ENCODE assay signal across 1 cellular context in the genomic region with DNA sequence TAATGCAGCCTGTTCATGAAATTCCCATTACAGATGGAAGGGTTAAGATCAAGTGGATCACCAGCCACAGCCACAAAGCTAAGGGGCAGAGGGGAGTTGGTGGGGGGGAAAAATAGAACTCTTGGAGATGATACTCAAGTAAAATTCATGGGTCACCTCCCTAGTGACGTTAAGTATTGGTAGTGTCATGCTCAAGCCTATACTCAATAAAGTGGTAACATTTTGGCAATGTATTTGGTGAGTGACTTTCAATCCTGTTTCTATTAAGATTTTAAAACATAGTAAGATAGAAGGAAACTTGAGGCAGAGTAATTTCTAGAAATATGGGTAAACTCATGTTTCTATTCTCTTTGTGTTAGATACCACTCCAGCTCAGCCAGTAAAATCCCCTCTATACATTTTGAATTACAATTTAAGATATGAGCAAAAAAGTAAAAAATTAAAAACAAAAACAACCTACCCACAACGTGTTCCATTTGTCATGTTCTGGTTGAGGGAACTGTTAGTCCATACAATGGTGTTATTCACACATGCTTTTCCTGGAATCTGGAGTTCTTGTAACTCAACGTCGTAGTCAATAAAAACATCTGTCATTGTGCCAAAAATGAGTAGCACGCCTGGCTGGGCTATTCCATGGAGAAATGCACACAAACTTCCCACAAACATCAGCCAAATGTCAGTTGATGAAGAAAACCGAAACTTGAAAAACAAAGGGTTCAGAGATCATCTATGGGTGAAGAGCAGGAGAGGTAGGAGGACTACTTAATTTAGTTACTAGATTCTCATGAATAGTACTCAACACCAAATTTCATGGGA.
TF ChIP-seq lines count a peak whose summit lies in the region.

No MANE protein-coding gene starts in this region.

TF ChIP-seq in HepG2, 621 proteins besides CTCF, POLR2A, EP300 and RAD21 (continued from another document):
- TF ChIP-seq, protein P1, sequence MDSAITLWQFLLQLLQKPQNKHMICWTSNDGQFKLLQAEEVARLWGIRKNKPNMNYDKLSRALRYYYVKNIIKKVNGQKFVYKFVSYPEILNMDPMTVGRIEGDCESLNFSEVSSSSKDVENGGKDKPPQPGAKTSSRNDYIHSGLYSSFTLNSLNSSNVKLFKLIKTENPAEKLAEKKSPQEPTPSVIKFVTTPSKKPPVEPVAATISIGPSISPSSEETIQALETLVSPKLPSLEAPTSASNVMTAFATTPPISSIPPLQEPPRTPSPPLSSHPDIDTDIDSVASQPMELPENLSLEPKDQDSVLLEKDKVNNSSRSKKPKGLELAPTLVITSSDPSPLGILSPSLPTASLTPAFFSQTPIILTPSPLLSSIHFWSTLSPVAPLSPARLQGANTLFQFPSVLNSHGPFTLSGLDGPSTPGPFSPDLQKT (CRISPR knock-in tag; IDR thresholded peaks at IDR 0.05; ENCODE audit: borderline replicate concordance) = no peak
- TF ChIP-seq ZFP41 (CRISPR knock-in tag; IDR thresholded peaks at IDR 0.05; ENCODE audit: borderline replicate concordance) (no peak), ZNF503 (CRISPR knock-in tag; IDR thresholded peaks at IDR 0.05) (no peak), KDM4B (CRISPR knock-in tag; IDR thresholded peaks at IDR 0.05) (no peak), ZNF3 (CRISPR knock-in tag; IDR thresholded peaks at IDR 0.05) (no peak), ZNF687 (CRISPR knock-in tag; IDR thresholded peaks at IDR 0.05) (no peak)
- TF ChIP-seq, protein P2, sequence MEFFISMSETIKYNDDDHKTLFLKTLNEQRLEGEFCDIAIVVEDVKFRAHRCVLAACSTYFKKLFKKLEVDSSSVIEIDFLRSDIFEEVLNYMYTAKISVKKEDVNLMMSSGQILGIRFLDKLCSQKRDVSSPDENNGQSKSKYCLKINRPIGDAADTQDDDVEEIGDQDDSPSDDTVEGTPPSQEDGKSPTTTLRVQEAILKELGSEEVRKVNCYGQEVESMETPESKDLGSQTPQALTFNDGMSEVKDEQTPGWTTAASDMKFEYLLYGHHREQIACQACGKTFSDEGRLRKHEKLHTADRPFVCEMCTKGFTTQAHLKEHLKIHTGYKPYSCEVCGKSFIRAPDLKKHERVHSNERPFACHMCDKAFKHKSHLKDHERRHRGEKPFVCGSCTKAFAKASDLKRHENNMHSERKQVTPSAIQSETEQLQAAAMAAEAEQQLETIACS (CRISPR knock-in tag; IDR thresholded peaks at IDR 0.05) = no peak
